In genomic region chr2:29797916-29798315, GRCh38 we compare ENCODE assay signal across 2 cellular contexts.
TF ChIP-seq lines count a peak whose summit lies in the region.

No MANE protein-coding gene starts in this region.

TF ChIP-seq in H1, 55 proteins besides CTCF, POLR2A, EP300 and RAD21 (continued from another document):
- TF ChIP-seq MAX (IDR thresholded peaks at IDR 0.05) (no peak), JUN (IDR thresholded peaks at IDR 0.05; ENCODE audit: low read depth, low read length) (no peak), KDM4A (IDR thresholded peaks at IDR 0.05; ENCODE audit: low read depth, low read length, severe bottlenecking) (no peak), FOSL1 (IDR thresholded peaks at IDR 0.05; ENCODE audit: insufficient read depth, low read depth, low read length) (no peak), ZNF274 (IDR thresholded peaks at IDR 0.05; ENCODE audit: borderline replicate concordance, extremely low read depth, low read length) (no peak), E2F6 (IDR thresholded peaks at IDR 0.05) (no peak), JUND (IDR thresholded peaks at IDR 0.05; ENCODE audit: low read length) (no peak), NRF1 (IDR thresholded peaks at IDR 0.05; ENCODE audit: low read depth, low read length) (no peak), YY1 (IDR thresholded peaks at IDR 0.05; ENCODE audit: low read depth, low read length) (no peak), SP1 (IDR thresholded peaks at IDR 0.05; ENCODE audit: low read depth, low read length) (no peak), CEBPB (IDR thresholded peaks at IDR 0.05; ENCODE audit: low read depth, low read length) (no peak), SIX5 (IDR thresholded peaks at IDR 0.05; ENCODE audit: low read depth, low read length) (no peak), ATF3 (IDR thresholded peaks at IDR 0.05; ENCODE audit: insufficient read depth, low read depth, low read length) (no peak), TEAD4 (IDR thresholded peaks at IDR 0.05; ENCODE audit: low read depth, low read length) (no peak), GTF2F1 (IDR thresholded peaks at IDR 0.05; ENCODE audit: borderline replicate concordance, low read depth, low read length) (no peak)

TF ChIP-seq in HepG2, 621 proteins besides CTCF, POLR2A, EP300 and RAD21 (continued from another document):
- TF ChIP-seq ZIK1 (CRISPR knock-in tag; IDR thresholded peaks at IDR 0.05; ENCODE audit: borderline replicate concordance, low read depth): no peak
- TF ChIP-seq ZNF782 (CRISPR knock-in tag; IDR thresholded peaks at IDR 0.05; ENCODE audit: borderline replicate concordance): no peak
- TF ChIP-seq MAFK (conservative IDR thresholded peaks at IDR 0.05 in 1 of 2, IDR thresholded peaks at IDR 0.05 in 1 of 2; ENCODE audit: low read length in 2 of 2): no peak
- no peak for TF ChIP-seq ZNF788 (CRISPR knock-in tag; IDR thresholded peaks at IDR 0.05; ENCODE audit: borderline replicate concordance)
- TF ChIP-seq ZNF292 (CRISPR knock-in tag; IDR thresholded peaks at IDR 0.05; ENCODE audit: borderline replicate concordance, low read depth): no peak
- no peak for TF ChIP-seq RFX1 (IDR thresholded peaks at IDR 0.05)
- no peak for TF ChIP-seq ZNF326 (CRISPR knock-in tag; IDR thresholded peaks at IDR 0.05; ENCODE audit: borderline replicate concordance)
- TF ChIP-seq KDM5A (IDR thresholded peaks at IDR 0.05; ENCODE audit: borderline replicate concordance, low read length): no peak
- TF ChIP-seq CEBPB (IDR thresholded peaks at IDR 0.05; ENCODE audit: borderline replicate concordance, low read depth, low read length): no peak
- TF ChIP-seq, protein P1, sequence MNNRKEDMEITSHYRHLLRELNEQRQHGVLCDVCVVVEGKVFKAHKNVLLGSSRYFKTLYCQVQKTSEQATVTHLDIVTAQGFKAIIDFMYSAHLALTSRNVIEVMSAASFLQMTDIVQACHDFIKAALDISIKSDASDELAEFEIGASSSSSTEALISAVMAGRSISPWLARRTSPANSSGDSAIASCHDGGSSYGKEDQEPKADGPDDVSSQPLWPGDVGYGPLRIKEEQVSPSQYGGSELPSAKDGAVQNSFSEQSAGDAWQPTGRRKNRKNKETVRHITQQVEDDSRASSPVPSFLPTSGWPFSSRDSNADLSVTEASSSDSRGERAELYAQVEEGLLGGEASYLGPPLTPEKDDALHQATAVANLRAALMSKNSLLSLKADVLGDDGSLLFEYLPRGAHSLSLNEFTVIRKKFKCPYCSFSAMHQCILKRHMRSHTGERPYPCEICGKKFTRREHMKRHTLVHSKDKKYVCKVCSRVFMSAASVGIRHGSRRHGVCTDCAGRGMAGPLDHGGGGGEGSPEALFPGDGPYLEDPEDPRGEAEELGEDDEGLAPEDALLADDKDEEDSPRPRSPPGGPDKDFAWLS (CRISPR knock-in tag; IDR thresholded peaks at IDR 0.05; ENCODE audit: borderline replicate concordance): no peak
- TF ChIP-seq ZNF256 (CRISPR knock-in tag; conservative IDR thresholded peaks at IDR 0.05): no peak
- no peak for TF ChIP-seq NR2F2 (IDR thresholded peaks at IDR 0.05; ENCODE audit: borderline replicate concordance, low read depth)
TF ChIP-seq in HepG2: peak in this region for 0.
